ENCODE assay signal across 1 cellular context in the genomic region with DNA sequence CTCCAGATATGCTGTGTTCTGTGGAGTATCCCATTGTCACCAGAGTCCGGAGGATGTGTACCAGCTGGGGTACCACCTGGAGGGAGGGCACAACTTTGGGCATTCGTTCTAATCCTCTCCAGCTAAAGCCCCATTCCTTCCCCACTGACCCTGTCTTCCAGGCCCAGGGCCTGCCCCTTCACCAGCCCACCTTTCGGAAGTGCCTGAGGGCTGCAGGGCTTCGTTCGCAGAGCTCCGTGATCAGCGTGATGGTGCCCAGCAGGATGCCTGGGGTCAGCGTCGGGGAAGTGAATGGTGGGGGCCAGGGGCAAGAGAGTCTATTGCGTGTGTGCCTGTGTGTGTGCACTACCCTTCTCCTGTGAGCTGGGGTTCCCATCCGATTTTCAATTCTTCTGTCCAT.
A peak's percentile ranks its signal among the peaks of the same experiment; 100 is the strongest.
TF ChIP-seq lines count a peak whose summit lies in the region.

No MANE protein-coding gene starts in this region.

TF ChIP-seq in HepG2, 621 proteins besides CTCF, POLR2A, EP300 and RAD21:
- 0 out of 2 replicates have a peak, but pooled peaks have one; percentile 12 for TF ChIP-seq SRY (CRISPR knock-in tag; IDR thresholded peaks at IDR 0.05)
- TF ChIP-seq ZNF839 (CRISPR knock-in tag; IDR thresholded peaks at IDR 0.05; ENCODE audit: borderline replicate concordance) = no peak
- TF ChIP-seq KAT7 (CRISPR knock-in tag; IDR thresholded peaks at IDR 0.05; ENCODE audit: borderline replicate concordance) = no peak
- TF ChIP-seq HDAC2 (CRISPR knock-in tag; IDR thresholded peaks at IDR 0.05) = no peak
- TF ChIP-seq ZNF331 (CRISPR knock-in tag; IDR thresholded peaks at IDR 0.05) = no peak
- no peak for TF ChIP-seq ZNF225 (CRISPR knock-in tag; IDR thresholded peaks at IDR 0.05)
- TF ChIP-seq GABPB1 (CRISPR knock-in tag; IDR thresholded peaks at IDR 0.05) = no peak
- TF ChIP-seq IRX3 (CRISPR knock-in tag; IDR thresholded peaks at IDR 0.05; ENCODE audit: borderline replicate concordance, low read depth) = no peak
- TF ChIP-seq ZBTB20 (CRISPR knock-in tag; IDR thresholded peaks at IDR 0.05; ENCODE audit: borderline replicate concordance, low read depth) = no peak
- no peak for TF ChIP-seq ZBTB1 (CRISPR knock-in tag; IDR thresholded peaks at IDR 0.05; ENCODE audit: borderline replicate concordance)
- TF ChIP-seq NCOA2 (CRISPR knock-in tag; IDR thresholded peaks at IDR 0.05) = no peak
- no peak for TF ChIP-seq HCFC1 (IDR thresholded peaks at IDR 0.05; ENCODE audit: low read depth, low read length)
- no peak for TF ChIP-seq ZNF792 (CRISPR knock-in tag; IDR thresholded peaks at IDR 0.05)
- no peak for TF ChIP-seq ZNF598 (CRISPR knock-in tag; IDR thresholded peaks at IDR 0.05; ENCODE audit: borderline replicate concordance)
- 0 out of 2 replicates have a peak, but pooled peaks have one; percentile 58 for TF ChIP-seq IRF9 (CRISPR knock-in tag; IDR thresholded peaks at IDR 0.05; ENCODE audit: borderline replicate concordance)
- TF ChIP-seq ZNF761 (CRISPR knock-in tag; conservative IDR thresholded peaks at IDR 0.05) = no peak
- TF ChIP-seq ZNF333 (CRISPR knock-in tag; IDR thresholded peaks at IDR 0.05; ENCODE audit: borderline replicate concordance) = no peak
- TF ChIP-seq, protein P1, sequence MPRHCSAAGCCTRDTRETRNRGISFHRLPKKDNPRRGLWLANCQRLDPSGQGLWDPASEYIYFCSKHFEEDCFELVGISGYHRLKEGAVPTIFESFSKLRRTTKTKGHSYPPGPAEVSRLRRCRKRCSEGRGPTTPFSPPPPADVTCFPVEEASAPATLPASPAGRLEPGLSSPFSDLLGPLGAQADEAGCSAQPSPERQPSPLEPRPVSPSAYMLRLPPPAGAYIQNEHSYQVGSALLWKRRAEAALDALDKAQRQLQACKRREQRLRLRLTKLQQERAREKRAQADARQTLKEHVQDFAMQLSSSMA (CRISPR knock-in tag; IDR thresholded peaks at IDR 0.05) = 0 out of 2 replicates have a peak, but pooled peaks have one; percentile 2
- 0 out of 2 replicates have a peak, but pooled peaks have one; percentile 23 for TF ChIP-seq ZFY (CRISPR knock-in tag; IDR thresholded peaks at IDR 0.05)
- no peak for TF ChIP-seq ZBTB33 (CRISPR knock-in tag; IDR thresholded peaks at IDR 0.05)
- TF ChIP-seq, protein P2, sequence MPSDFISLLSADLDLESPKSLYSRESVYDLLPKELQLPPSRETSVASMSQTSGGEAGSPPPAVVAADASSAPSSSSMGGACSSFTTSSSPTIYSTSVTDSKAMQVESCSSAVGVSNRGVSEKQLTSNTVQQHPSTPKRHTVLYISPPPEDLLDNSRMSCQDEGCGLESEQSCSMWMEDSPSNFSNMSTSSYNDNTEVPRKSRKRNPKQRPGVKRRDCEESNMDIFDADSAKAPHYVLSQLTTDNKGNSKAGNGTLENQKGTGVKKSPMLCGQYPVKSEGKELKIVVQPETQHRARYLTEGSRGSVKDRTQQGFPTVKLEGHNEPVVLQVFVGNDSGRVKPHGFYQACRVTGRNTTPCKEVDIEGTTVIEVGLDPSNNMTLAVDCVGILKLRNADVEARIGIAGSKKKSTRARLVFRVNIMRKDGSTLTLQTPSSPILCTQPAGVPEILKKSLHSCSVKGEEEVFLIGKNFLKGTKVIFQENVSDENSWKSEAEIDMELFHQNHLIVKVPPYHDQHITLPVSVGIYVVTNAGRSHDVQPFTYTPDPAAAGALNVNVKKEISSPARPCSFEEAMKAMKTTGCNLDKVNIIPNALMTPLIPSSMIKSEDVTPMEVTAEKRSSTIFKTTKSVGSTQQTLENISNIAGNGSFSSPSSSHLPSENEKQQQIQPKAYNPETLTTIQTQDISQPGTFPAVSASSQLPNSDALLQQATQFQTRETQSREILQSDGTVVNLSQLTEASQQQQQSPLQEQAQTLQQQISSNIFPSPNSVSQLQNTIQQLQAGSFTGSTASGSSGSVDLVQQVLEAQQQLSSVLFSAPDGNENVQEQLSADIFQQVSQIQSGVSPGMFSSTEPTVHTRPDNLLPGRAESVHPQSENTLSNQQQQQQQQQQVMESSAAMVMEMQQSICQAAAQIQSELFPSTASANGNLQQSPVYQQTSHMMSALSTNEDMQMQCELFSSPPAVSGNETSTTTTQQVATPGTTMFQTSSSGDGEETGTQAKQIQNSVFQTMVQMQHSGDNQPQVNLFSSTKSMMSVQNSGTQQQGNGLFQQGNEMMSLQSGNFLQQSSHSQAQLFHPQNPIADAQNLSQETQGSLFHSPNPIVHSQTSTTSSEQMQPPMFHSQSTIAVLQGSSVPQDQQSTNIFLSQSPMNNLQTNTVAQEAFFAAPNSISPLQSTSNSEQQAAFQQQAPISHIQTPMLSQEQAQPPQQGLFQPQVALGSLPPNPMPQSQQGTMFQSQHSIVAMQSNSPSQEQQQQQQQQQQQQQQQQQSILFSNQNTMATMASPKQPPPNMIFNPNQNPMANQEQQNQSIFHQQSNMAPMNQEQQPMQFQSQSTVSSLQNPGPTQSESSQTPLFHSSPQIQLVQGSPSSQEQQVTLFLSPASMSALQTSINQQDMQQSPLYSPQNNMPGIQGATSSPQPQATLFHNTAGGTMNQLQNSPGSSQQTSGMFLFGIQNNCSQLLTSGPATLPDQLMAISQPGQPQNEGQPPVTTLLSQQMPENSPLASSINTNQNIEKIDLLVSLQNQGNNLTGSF (CRISPR knock-in tag; IDR thresholded peaks at IDR 0.05) = 0 out of 2 replicates have a peak, but pooled peaks have one; percentile 53
- 0 out of 2 replicates have a peak, but pooled peaks have one; percentile 2 for TF ChIP-seq FOXO1 (CRISPR knock-in tag; IDR thresholded peaks at IDR 0.05)
- TF ChIP-seq ZFP62 (CRISPR knock-in tag; IDR thresholded peaks at IDR 0.05) = 0 out of 2 replicates have a peak, but pooled peaks have one; percentile 32
- no peak for TF ChIP-seq ZNF441 (CRISPR knock-in tag; IDR thresholded peaks at IDR 0.05; ENCODE audit: borderline replicate concordance)
- TF ChIP-seq SAFB2 (CRISPR knock-in tag; IDR thresholded peaks at IDR 0.05; ENCODE audit: borderline replicate concordance, low read depth) = 0 out of 2 replicates have a peak, but pooled peaks have one; percentile 23
- no peak for TF ChIP-seq KLF11 (CRISPR knock-in tag; IDR thresholded peaks at IDR 0.05)
- TF ChIP-seq REXO4 (CRISPR knock-in tag; IDR thresholded peaks at IDR 0.05; ENCODE audit: borderline replicate concordance) = no peak
- TF ChIP-seq ZNF670 (CRISPR knock-in tag; IDR thresholded peaks at IDR 0.05; ENCODE audit: borderline replicate concordance) = no peak
- TF ChIP-seq AGO2 (optimal IDR thresholded peaks at IDR 0.05; ENCODE audit: low read depth, low read length) = peak; percentile 57
- TF ChIP-seq, protein P3, sequence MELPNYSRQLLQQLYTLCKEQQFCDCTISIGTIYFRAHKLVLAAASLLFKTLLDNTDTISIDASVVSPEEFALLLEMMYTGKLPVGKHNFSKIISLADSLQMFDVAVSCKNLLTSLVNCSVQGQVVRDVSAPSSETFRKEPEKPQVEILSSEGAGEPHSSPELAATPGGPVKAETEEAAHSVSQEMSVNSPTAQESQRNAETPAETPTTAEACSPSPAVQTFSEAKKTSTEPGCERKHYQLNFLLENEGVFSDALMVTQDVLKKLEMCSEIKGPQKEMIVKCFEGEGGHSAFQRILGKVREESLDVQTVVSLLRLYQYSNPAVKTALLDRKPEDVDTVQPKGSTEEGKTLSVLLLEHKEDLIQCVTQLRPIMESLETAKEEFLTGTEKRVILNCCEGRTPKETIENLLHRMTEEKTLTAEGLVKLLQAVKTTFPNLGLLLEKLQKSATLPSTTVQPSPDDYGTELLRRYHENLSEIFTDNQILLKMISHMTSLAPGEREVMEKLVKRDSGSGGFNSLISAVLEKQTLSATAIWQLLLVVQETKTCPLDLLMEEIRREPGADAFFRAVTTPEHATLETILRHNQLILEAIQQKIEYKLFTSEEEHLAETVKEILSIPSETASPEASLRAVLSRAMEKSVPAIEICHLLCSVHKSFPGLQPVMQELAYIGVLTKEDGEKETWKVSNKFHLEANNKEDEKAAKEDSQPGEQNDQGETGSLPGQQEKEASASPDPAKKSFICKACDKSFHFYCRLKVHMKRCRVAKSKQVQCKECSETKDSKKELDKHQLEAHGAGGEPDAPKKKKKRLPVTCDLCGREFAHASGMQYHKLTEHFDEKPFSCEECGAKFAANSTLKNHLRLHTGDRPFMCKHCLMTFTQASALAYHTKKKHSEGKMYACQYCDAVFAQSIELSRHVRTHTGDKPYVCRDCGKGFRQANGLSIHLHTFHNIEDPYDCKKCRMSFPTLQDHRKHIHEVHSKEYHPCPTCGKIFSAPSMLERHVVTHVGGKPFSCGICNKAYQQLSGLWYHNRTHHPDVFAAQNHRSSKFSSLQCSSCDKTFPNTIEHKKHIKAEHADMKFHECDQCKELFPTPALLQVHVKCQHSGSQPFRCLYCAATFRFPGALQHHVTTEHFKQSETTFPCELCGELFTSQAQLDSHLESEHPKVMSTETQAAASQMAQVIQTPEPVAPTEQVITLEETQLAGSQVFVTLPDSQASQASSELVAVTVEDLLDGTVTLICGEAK (IDR thresholded peaks at IDR 0.05) = no peak
- TF ChIP-seq, protein P3 (CRISPR knock-in tag; IDR thresholded peaks at IDR 0.05) = 0 out of 2 replicates have a peak, but pooled peaks have one; percentile 14
- no peak for TF ChIP-seq SNAPC2 (CRISPR knock-in tag; IDR thresholded peaks at IDR 0.05)
- no peak for TF ChIP-seq BRD4 (CRISPR knock-in tag; IDR thresholded peaks at IDR 0.05)
- no peak for TF ChIP-seq ZNF430 (CRISPR knock-in tag; IDR thresholded peaks at IDR 0.05)
- TF ChIP-seq ZNF883 (CRISPR knock-in tag; IDR thresholded peaks at IDR 0.05; ENCODE audit: not compliant biosample characterization) = no peak
- TF ChIP-seq, protein P4, sequence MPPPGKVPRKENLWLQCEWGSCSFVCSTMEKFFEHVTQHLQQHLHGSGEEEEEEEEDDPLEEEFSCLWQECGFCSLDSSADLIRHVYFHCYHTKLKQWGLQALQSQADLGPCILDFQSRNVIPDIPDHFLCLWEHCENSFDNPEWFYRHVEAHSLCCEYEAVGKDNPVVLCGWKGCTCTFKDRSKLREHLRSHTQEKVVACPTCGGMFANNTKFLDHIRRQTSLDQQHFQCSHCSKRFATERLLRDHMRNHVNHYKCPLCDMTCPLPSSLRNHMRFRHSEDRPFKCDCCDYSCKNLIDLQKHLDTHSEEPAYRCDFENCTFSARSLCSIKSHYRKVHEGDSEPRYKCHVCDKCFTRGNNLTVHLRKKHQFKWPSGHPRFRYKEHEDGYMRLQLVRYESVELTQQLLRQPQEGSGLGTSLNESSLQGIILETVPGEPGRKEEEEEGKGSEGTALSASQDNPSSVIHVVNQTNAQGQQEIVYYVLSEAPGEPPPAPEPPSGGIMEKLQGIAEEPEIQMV (CRISPR knock-in tag; IDR thresholded peaks at IDR 0.05; ENCODE audit: low read depth) = no peak
